35 cellular contexts compared by ENCODE assay signal in the genomic region with DNA sequence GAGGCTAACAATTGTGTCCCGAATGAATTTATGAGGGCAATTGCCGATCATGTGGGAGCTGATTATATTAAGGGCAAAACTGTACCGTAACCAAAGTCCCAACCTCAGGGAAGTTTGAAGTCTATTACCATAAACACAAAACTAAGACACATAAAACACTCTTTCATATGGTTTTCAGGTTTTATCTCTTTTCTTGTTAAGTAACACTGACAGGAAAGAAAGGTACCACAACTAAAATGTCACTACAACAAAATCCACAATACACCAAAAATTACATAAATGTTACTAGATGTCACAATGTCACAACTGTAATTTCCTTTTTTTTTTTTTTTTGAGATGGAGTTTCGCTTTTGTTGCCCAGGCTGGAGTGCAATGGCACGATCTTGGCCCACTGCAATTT. TPM values are rescaled to one million over a fixed set of nuclear protein-coding genes. Genes with fewer than 3 reads are reported as not detected.
DNase-seq lines count a peak whose midpoint lies in the region; ATAC-seq and TF ChIP-seq lines count a peak whose summit lies in the region.
"Had no signal": no experiment of that assay in that cellular context is flagged by ENCODE, and none has a peak within 500 bp of the region (broad histone marks: within the 10 kb centered on the region; RNA-seq: fewer than 3 reads in every experiment).

No MANE protein-coding gene starts in this region.

- H3K4me1 Mint-ChIP-seq in activated naive CD4-positive, alpha-beta T cell treated with anti-CD3 and anti-CD28 coated beads, Interleukin-2, amount 10 ng/mL, durations not matched to agents 7 days and 5 days, result peaks cover 83% of the 10 kb centered on the region
- H3K4me1 Mint-ChIP-seq in T-cell (peaks cover 83 to 95% (median 90%) of the 10 kb centered on the region in 3 donors), endothelial cell (ENCODE audit: unreplicated experiment) (peaks cover 25% of the 10 kb centered on the region)

- H3K27me3 ChIP-seq in DND-41 (ENCODE audit: insufficient read depth, low read length, poor library complexity) (no peaks in the 10 kb centered on the region), neutrophil (no peaks in the 10 kb centered on the region)
- H3K27me3 ChIP-seq: adrenal gland, right lobe of liver, transverse colon had no signal

- H3K4me1 ChIP-seq in DND-41 (ENCODE audit: insufficient read depth, low read length) (peaks cover 86% of the 10 kb centered on the region), neutrophil (ENCODE audit: control insufficient read depth in 1 of 2, insufficient read depth in 1 of 2, low read depth in 1 of 2, low read length in 1 of 2) (peaks cover 73 to 79% of the 10 kb centered on the region in 2 experiments)
- H3K4me1 ChIP-seq: HAP-1, prostate gland, right lobe of liver had no signal

- H3K9me3 Mint-ChIP-seq in activated naive CD4-positive, alpha-beta T cell treated with anti-CD3 and anti-CD28 coated beads, Interleukin-2, amount 10 ng/mL, durations not matched to agents 7 days and 5 days, result no peaks in the 10 kb centered on the region
- no peaks in the 10 kb centered on the region for H3K9me3 Mint-ChIP-seq in activated naive CD4-positive, alpha-beta T cell treated with anti-CD3 and anti-CD28 coated beads, Interleukin-2, amount 50 U/mL, for 72 hours
- H3K9me3 Mint-ChIP-seq in T-cell, result no peaks in the 10 kb centered on the region
- no peaks in the 10 kb centered on the region for H3K9me3 Mint-ChIP-seq in endothelial cell (ENCODE audit: unreplicated experiment)
- H3K9me3 Mint-ChIP-seq: endodermal cell had no signal

- POLR2A ChIA-PET in T-cell (lab: Charles Lee), result no interaction called here

- H3K9me3 ChIP-seq in DND-41 (ENCODE audit: insufficient read depth, low read length, severe bottlenecking) (no peaks in the 10 kb centered on the region), neutrophil (no peaks in the 10 kb centered on the region)
- H3K9me3 ChIP-seq: adrenal gland, Caco-2, HAP-1, left ventricle myocardium inferior, prostate gland, right lobe of liver, transverse colon had no signal

- peaks cover 36% of the 10 kb centered on the region for H3K36me3 ChIP-seq in DND-41 (ENCODE audit: insufficient read depth, low read length)
- no peaks in the 10 kb centered on the region for H3K36me3 ChIP-seq in neutrophil
- H3K36me3 ChIP-seq: adrenal gland, HAP-1, left ventricle myocardium inferior, prostate gland, right lobe of liver, transverse colon had no signal

- no peak overlapping the region for H3K4me3 ChIP-seq in DND-41 (ENCODE audit: low read depth in 1 of 2, low read length in 2 of 2)
- H3K4me3 ChIP-seq in neutrophil (ENCODE audit: low read depth in 1 of 2, low read length in 1 of 2), result peak overlapping the region; percentile 6 to 36
- H3K4me3 ChIP-seq: adrenal gland, HAP-1, left ventricle myocardium inferior, prostate gland, right lobe of liver, transverse colon had no signal

- H3K36me3 Mint-ChIP-seq in activated naive CD4-positive, alpha-beta T cell treated with anti-CD3 and anti-CD28 coated beads, Interleukin-2, amount 10 ng/mL, durations not matched to agents 7 days and 5 days, result peaks cover 45% of the 10 kb centered on the region
- H3K36me3 Mint-ChIP-seq in activated naive CD4-positive, alpha-beta T cell treated with anti-CD3 and anti-CD28 coated beads, Interleukin-2, amount 50 U/mL, for 72 hours, result peaks cover 1 to 19% of the 10 kb centered on the region in 2 donors
- H3K36me3 Mint-ChIP-seq in T-cell (peaks cover 23% of the 10 kb centered on the region), endothelial cell (ENCODE audit: low read depth, unreplicated experiment) (no peaks in the 10 kb centered on the region)

- no peak for DNase-seq in activated naive CD4-positive, alpha-beta T cell treated with anti-CD3 and anti-CD28 coated beads, Interleukin-2, amount 10 ng/mL, durations not matched to agents 7 days and 5 days
- DNase-seq in activated naive CD4-positive, alpha-beta T cell treated with anti-CD3 and anti-CD28 coated beads, Interleukin-2, amount 50 U/mL, for 72 hours (ENCODE audit: low spot score in 2 of 2), result no peak
- DNase-seq in DND-41, result no peak
- no peak for DNase-seq in T-cell
- no peak for DNase-seq in endothelial cell (ENCODE audit: low spot score)
- DNase-seq: activated CD4-positive, alpha-beta T cell treated with anti-CD3 and anti-CD28 coated beads, Interleukin-2, amount 50 U/mL, for 48 hours; activated CD8-positive, alpha-beta memory T cell treated with anti-CD3 and anti-CD28 coated beads, Interleukin-2, amount 50 U/mL, for 4 hours; activated effector memory CD4-positive, alpha-beta T cell treated with Interleukin-2 at 50 U/mL for 16 hours; adrenal gland; Caco-2; central memory CD4-positive, alpha-beta T cell; cortex of kidney; DMS79; endodermal cell; GDM1; islet precursor cell; Karpas-422; left ventricle myocardium inferior; mesendoderm; NCI-H1048; NCI-H2107; NCI-H345; NCI-H69; nucleus accumbens; right lobe of liver; stimulated activated CD4-positive, alpha-beta T cell treated with anti-CD3 and anti-CD28 coated beads, Interleukin-2, amount 100 ng/mL, for 48 hours; transverse colon had no signal

- peaks cover 70% of the 10 kb centered on the region for H4K20me1 ChIP-seq in DND-41 (ENCODE audit: insufficient read depth, low read length)

- H3K27me3 Mint-ChIP-seq in activated naive CD4-positive, alpha-beta T cell treated with anti-CD3 and anti-CD28 coated beads, Interleukin-2, amount 10 ng/mL, durations not matched to agents 7 days and 5 days, result no peaks in the 10 kb centered on the region
- H3K27me3 Mint-ChIP-seq in T-cell (no peaks in the 10 kb centered on the region), endothelial cell (ENCODE audit: unreplicated experiment) (peaks cover 5% of the 10 kb centered on the region)
- H3K27me3 Mint-ChIP-seq: B cell had no signal

- CTCF ChIA-PET in activated naive CD4-positive, alpha-beta T cell treated with anti-CD3 and anti-CD28 coated beads, Interleukin-2, amount 10 ng/mL, durations not matched to agents 7 days and 5 days (lab: Charles Lee), result interaction anchor here (1.6 kb wide), 1 partner anchor 25 kb away, joined by 3 read pairs; no protein-coding TSS in a partner anchor
- CTCF ChIA-PET in T-cell (lab: Charles Lee), result interaction anchor here in 1 of 2 donors (0.5 kb wide), 1 partner anchor 157 kb away, joined by 6 read pairs; no protein-coding TSS in a partner anchor

- no peak overlapping the region for H2AFZ ChIP-seq in DND-41 (ENCODE audit: low read depth, low read length)

- ATAC-seq in activated naive CD4-positive, alpha-beta T cell treated with anti-CD3 and anti-CD28 coated beads, Interleukin-2, amount 50 U/mL, for 72 hours, result no peak
- ATAC-seq in DND-41 (ENCODE audit: insufficient read depth, low read depth) (no peak), T-cell (replicated peaks in 1 of 4) (peak in 1 of 4 experiments; percentile 52), HG03378 (IDR thresholded peaks at IDR 0.05; ENCODE audit: unreplicated experiment) (no peak), HG03135 (IDR thresholded peaks at IDR 0.05; ENCODE audit: unreplicated experiment) (no peak)
- ATAC-seq: esophagus mucosa, HepG2, right lobe of liver had no signal

- 0 out of 2 replicates have a peak overlapping the region, but pooled peaks have one; percentile 23 for H3K4me2 ChIP-seq in DND-41 (ENCODE audit: insufficient read depth, low read length)

- H3K79me2 ChIP-seq in DND-41 (ENCODE audit: insufficient read depth, low read length), result peaks cover 98% of the 10 kb centered on the region

- H3K27ac ChIP-seq in DND-41 (ENCODE audit: low read length), result 0 out of 2 replicates have a peak overlapping the region, but pooled peaks have one; percentile 22
- peak overlapping the region; percentile 84 for H3K27ac ChIP-seq in neutrophil
- H3K27ac ChIP-seq: adrenal gland, left ventricle myocardium inferior, prostate gland, right lobe of liver, transverse colon had no signal

- peak overlapping the region; percentile 43 for H3K27ac Mint-ChIP-seq in activated naive CD4-positive, alpha-beta T cell treated with anti-CD3 and anti-CD28 coated beads, Interleukin-2, amount 10 ng/mL, durations not matched to agents 7 days and 5 days
- no peak overlapping the region for H3K27ac Mint-ChIP-seq in activated naive CD4-positive, alpha-beta T cell treated with anti-CD3 and anti-CD28 coated beads, Interleukin-2, amount 50 U/mL, for 72 hours
- peak overlapping the region; percentile 8 to 34 for H3K27ac Mint-ChIP-seq in T-cell
- no peak overlapping the region for H3K27ac Mint-ChIP-seq in endothelial cell (ENCODE audit: unreplicated experiment)
- H3K27ac Mint-ChIP-seq: B cell, endodermal cell had no signal

- no peak overlapping the region for H3K9ac ChIP-seq in DND-41 (ENCODE audit: low read depth, low read length)

- no peak for TF ChIP-seq CTCF in DND-41 (IDR thresholded peaks at IDR 0.05; ENCODE audit: borderline replicate concordance, extremely low read depth, low read length, poor library complexity, severe bottlenecking)
- TF ChIP-seq CTCF in neutrophil (IDR thresholded peaks at IDR 0.05), result no peak
- TF ChIP-seq CTCF in endothelial cell (IDR thresholded peaks at IDR 0.05; ENCODE audit: unreplicated experiment), result no peak

- no peak overlapping the region for H3K4me3 Mint-ChIP-seq in activated naive CD4-positive, alpha-beta T cell treated with anti-CD3 and anti-CD28 coated beads, Interleukin-2, amount 10 ng/mL, durations not matched to agents 7 days and 5 days
- H3K4me3 Mint-ChIP-seq in T-cell, result peak overlapping the region in 2 of 3 donors; percentile 18 to 56
- H3K4me3 Mint-ChIP-seq in endothelial cell (ENCODE audit: unreplicated experiment), result no peak overlapping the region
- H3K4me3 Mint-ChIP-seq: B cell, endodermal cell had no signal

RNA-seq across cellular contexts. Expression of a gene that starts 6.7 kb away (rescaled TPM):
- 10 to 100 TPM; 37.0 to 59.5 TPM for total RNA-seq in activated naive CD4-positive, alpha-beta T cell treated with anti-CD3 and anti-CD28 coated beads, Interleukin-2, amount 50 U/mL, for 72 hours
- total RNA-seq in T-cell (100 to 1,000 TPM in 4 of 5 donors, 10 to 100 TPM in 1; 90.8 to 167 (median 145) TPM), endothelial cell (ENCODE audit: unreplicated experiment) (60.4 TPM)

Comparison
In these comparisons a context has a peak if more than half of its experiments do, and no peak if none do; other contexts are left out.
1. H3K27ac Mint-ChIP-seq: peak in activated naive CD4-positive, alpha-beta T cell treated with anti-CD3 and anti-CD28 coated beads, Interleukin-2, amount 10 ng/mL, durations not matched to agents 7 days and 5 days (single experiment) and T-cell (2 of 2); none in activated naive CD4-positive, alpha-beta T cell treated with anti-CD3 and anti-CD28 coated beads, Interleukin-2, amount 50 U/mL, for 72 hours (0 of 2) and endothelial cell (single experiment).
2. H3K4me3 Mint-ChIP-seq: peak in T-cell (2 of 3); none in activated naive CD4-positive, alpha-beta T cell treated with anti-CD3 and anti-CD28 coated beads, Interleukin-2, amount 10 ng/mL, durations not matched to agents 7 days and 5 days (single experiment) and endothelial cell (single experiment).
3. H3K4me3 ChIP-seq: peak in neutrophil (2 of 2); none in DND-41 (0 of 2).